ENCODE assay signal across 14 cellular contexts in the genomic region with DNA sequence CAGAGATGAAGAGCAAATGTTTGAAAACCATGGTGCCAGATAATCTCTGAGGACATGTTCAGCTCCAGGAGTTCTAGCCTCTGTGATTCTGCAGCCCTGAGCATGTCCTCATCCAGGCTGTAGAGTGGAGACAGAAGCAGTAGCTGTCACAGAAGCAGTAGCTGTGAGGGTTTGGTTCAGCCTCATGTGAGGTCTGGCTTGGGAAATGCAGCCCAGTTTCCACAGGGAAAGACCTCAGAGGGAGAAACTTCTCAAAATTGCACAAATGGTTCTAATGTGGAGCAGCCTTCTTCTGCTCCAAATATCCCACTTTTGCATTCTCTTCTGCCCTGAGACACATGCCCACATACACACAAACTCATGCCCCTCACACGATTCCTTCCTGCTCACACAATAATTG. TPM values are rescaled to one million over a fixed set of nuclear protein-coding genes. Genes with fewer than 3 reads are reported as not detected.
DNase-seq lines count a peak whose midpoint lies in the region; ATAC-seq and TF ChIP-seq lines count a peak whose summit lies in the region.
"Had no signal": no experiment of that assay in that cellular context is flagged by ENCODE, and none has a peak within 500 bp of the region (broad histone marks: within the 10 kb centered on the region; RNA-seq: fewer than 3 reads in every experiment).

No MANE protein-coding gene starts in this region.

- no peaks in the 10 kb centered on the region; the same call in 1 of the 2 replicates for H4K20me1 ChIP-seq in GM23248 (ENCODE audit: insufficient read depth)

- DNase-seq in GM23248 (peak; percentile 59), right cardiac atrium (no peak), A673 (ENCODE audit: low spot score) (no peak)
- DNase-seq: GDM1 had no signal

- in situ Hi-C loops in GM23248 (cut with MboI): no loop called here

- no peaks in the 10 kb centered on the region for H3K9me2 ChIP-seq in GM23248 (ENCODE audit: insufficient read depth)

- peaks cover 53% of the 10 kb centered on the region for H3F3A ChIP-seq in GM23248 (ENCODE audit: insufficient read depth)

- H3K27ac Mint-ChIP-seq in brain: peak overlapping the region; percentile 1 to 87 (median 77)
- no peak overlapping the region for H3K27ac Mint-ChIP-seq in stimulated activated memory B cell treated with anti-CD40 and anti-IgM and Interleukin-4, amounts not matched to agents 10 μg/mL and 1 μg/mL and 100 μg/mL, for 72 hours

- peak in 1 of 2 donors; percentile 2 for ATAC-seq in right cardiac atrium
- ATAC-seq in GM18907 (IDR thresholded peaks at IDR 0.05; ENCODE audit: unreplicated experiment): no peak
- no peak for ATAC-seq in stimulated activated memory B cell treated with anti-CD40 and anti-IgM and Interleukin-4, amounts not matched to agents 10 μg/mL and 1 μg/mL and 100 μg/mL, for 72 hours
- ATAC-seq in HG02840 (IDR thresholded peaks at IDR 0.05; ENCODE audit: low FRiP score, unreplicated experiment): no peak

- H3K9me3 ChIP-seq in GM23248 (ENCODE audit: low read depth) (no peaks in the 10 kb centered on the region), right cardiac atrium (ENCODE audit: control insufficient read depth, low read length) (no peaks in the 10 kb centered on the region), A673 (ENCODE audit: low read depth, low read length, poor library complexity, severe bottlenecking) (no peaks in the 10 kb centered on the region)
- H3K9me3 ChIP-seq: right lobe of liver had no signal

- H3K9me3 Mint-ChIP-seq in brain: no peaks in the 10 kb centered on the region
- no peaks in the 10 kb centered on the region for H3K9me3 Mint-ChIP-seq in stimulated activated memory B cell treated with anti-CD40 and anti-IgM and Interleukin-4, amounts not matched to agents 10 μg/mL and 1 μg/mL and 100 μg/mL, for 72 hours

- BruUV-seq in A673 (replicated peaks; lab: Mats Ljungman, UMichigan): no TSS peak

- peaks cover 19% of the 10 kb centered on the region; the same call in 1 of the 2 replicates for H3K36me3 ChIP-seq in GM23248 (ENCODE audit: low read depth)
- H3K36me3 ChIP-seq in A673 (ENCODE audit: insufficient read depth, low read length, poor library complexity, severe bottlenecking): no peaks in the 10 kb centered on the region

- peaks cover 2% of the 10 kb centered on the region for H3K27me3 Mint-ChIP-seq in brain
- H3K27me3 Mint-ChIP-seq in stimulated activated memory B cell treated with anti-CD40 and anti-IgM and Interleukin-4, amounts not matched to agents 10 μg/mL and 1 μg/mL and 100 μg/mL, for 72 hours: peaks cover 30% of the 10 kb centered on the region

- H3K79me2 ChIP-seq in GM23248 (ENCODE audit: insufficient read depth): no peaks in the 10 kb centered on the region

- peak overlapping the region; percentile 82; the same call in 1 of the 2 replicates for H2AFZ ChIP-seq in GM23248

- peak overlapping the region; percentile 82 for H3K9ac ChIP-seq in GM23248
- H3K9ac ChIP-seq: KMS-11 had no signal

- H3K27me3 ChIP-seq in GM23248 (replicated peaks; ENCODE audit: insufficient read depth) (no peaks in the 10 kb centered on the region), right cardiac atrium (ENCODE audit: control insufficient read depth, insufficient read depth) (no peaks in the 10 kb centered on the region), A673 (replicated peaks; ENCODE audit: insufficient read depth, low read depth, low read length, poor library complexity) (no peaks in the 10 kb centered on the region)
- H3K27me3 ChIP-seq: right lobe of liver had no signal

- H3K4me1 ChIP-seq in GM23248 (ENCODE audit: insufficient read depth): peaks cover 32% of the 10 kb centered on the region
- peaks cover 8% of the 10 kb centered on the region for H3K4me1 ChIP-seq in right cardiac atrium (ENCODE audit: control insufficient read depth, insufficient read depth, low read length)
- H3K4me1 ChIP-seq in A673 (ENCODE audit: insufficient read depth, low read length, poor library complexity, severe bottlenecking): no peaks in the 10 kb centered on the region
- H3K4me1 ChIP-seq: right lobe of liver had no signal

- no peak for TF ChIP-seq CTCF in brain (conservative IDR thresholded peaks at IDR 0.05)
- no peak for TF ChIP-seq CTCF in A673 (conservative IDR thresholded peaks at IDR 0.05; ENCODE audit: low read depth, low read length)

- peak overlapping the region; percentile 96 for H3K27ac ChIP-seq in GM23248
- peak overlapping the region; percentile 58 for H3K27ac ChIP-seq in right cardiac atrium (ENCODE audit: low read length)
- peak overlapping the region in 19 of 21 experiments; percentile 16 to 87 (median 74) for H3K27ac ChIP-seq in skin epidermis
- H3K27ac ChIP-seq in A673 (ENCODE audit: low read depth, low read length, poor library complexity, severe bottlenecking): no peak overlapping the region
- H3K27ac ChIP-seq: KMS-11, right lobe of liver had no signal

- H3K4me1 Mint-ChIP-seq in brain: peaks cover 14% of the 10 kb centered on the region
- peaks cover 6% of the 10 kb centered on the region for H3K4me1 Mint-ChIP-seq in stimulated activated memory B cell treated with anti-CD40 and anti-IgM and Interleukin-4, amounts not matched to agents 10 μg/mL and 1 μg/mL and 100 μg/mL, for 72 hours

- 0 to 4% methylated on average over 1 of the region's 1 CpG for WGBS in GM23248 (ENCODE audit: low coverage in 1 of 2, low lambda C conversion rate in 2 of 2, missing lambda C conversion rate in 2 of 2), 2 experiments
- 52% methylated on average over 1 of the region's 1 CpG for WGBS in right cardiac atrium

- peak overlapping the region; percentile 54; the same call in 1 of the 2 replicates for H3K4me3 ChIP-seq in GM23248
- no peak overlapping the region for H3K4me3 ChIP-seq in right cardiac atrium (ENCODE audit: low read length)
- no peak overlapping the region for H3K4me3 ChIP-seq in skin epidermis
- no peak overlapping the region for H3K4me3 ChIP-seq in A673 (ENCODE audit: low read depth, low read length, poor library complexity, severe bottlenecking)
- H3K4me3 ChIP-seq: right lobe of liver had no signal

- POLR2A ChIA-PET in A673 (lab: Charles Lee; ENCODE audit: low non-redundant PET): no interaction called here

- peak overlapping the region in 1 of 5 experiments; percentile 36 for H3K4me3 Mint-ChIP-seq in brain
- no peak overlapping the region for H3K4me3 Mint-ChIP-seq in stimulated activated memory B cell treated with anti-CD40 and anti-IgM and Interleukin-4, amounts not matched to agents 10 μg/mL and 1 μg/mL and 100 μg/mL, for 72 hours

- peaks cover 40% of the 10 kb centered on the region for H3K36me3 Mint-ChIP-seq in brain
- H3K36me3 Mint-ChIP-seq in stimulated activated memory B cell treated with anti-CD40 and anti-IgM and Interleukin-4, amounts not matched to agents 10 μg/mL and 1 μg/mL and 100 μg/mL, for 72 hours: no peaks in the 10 kb centered on the region

- CTCF ChIA-PET in A673 (lab: Charles Lee): interaction anchor here (1.0 kb wide), 1 partner anchor 176 kb away, joined by 4 read pairs; no protein-coding TSS in a partner anchor

- intact Hi-C loops in right cardiac atrium (cut with DNase I): loop anchor here in 3 of 4 donors (5.0 to 10.0 kb wide), 2 partner anchors 157 to 160 kb away; no protein-coding TSS in a partner anchor
- intact Hi-C loops in A673 (cut with micrococcal nuclease; ENCODE audit: unreplicated experiment): loop anchor here (5.0 kb wide), 1 partner anchor 160 kb away; no protein-coding TSS in a partner anchor

- H3K4me2 ChIP-seq in GM23248 (ENCODE audit: unreplicated experiment): peak overlapping the region; percentile 76
- H3K4me2 ChIP-seq: KMS-11 had no signal

RNA-seq across cellular contexts. Expression of gene DBX1, which starts 48.4 kb away (rescaled TPM):
- not detected in 2 replicates for total RNA-seq in GM23248 (2014; rRNA removed; shearing (Covaris generic))
- polyA plus RNA-seq in GM23248 (2016; fragmentation: Nextera tagmentation; extraction: Ambion mirVana) (not detected in 2 replicates), brain (ENCODE audit: insufficient read depth, low read depth, low replicate concordance) (not detected), right cardiac atrium (not detected)
- total RNA-seq in right cardiac atrium (not detected), A673 (2021) (not detected in 2 replicates)
- total RNA-seq: bronchial epithelial cell, lung microvascular endothelial cell, right lobe of liver had no signal
- polyA plus RNA-seq: BJ had no signal
